ENCODE assay signal across 8 cellular contexts in the genomic region with DNA sequence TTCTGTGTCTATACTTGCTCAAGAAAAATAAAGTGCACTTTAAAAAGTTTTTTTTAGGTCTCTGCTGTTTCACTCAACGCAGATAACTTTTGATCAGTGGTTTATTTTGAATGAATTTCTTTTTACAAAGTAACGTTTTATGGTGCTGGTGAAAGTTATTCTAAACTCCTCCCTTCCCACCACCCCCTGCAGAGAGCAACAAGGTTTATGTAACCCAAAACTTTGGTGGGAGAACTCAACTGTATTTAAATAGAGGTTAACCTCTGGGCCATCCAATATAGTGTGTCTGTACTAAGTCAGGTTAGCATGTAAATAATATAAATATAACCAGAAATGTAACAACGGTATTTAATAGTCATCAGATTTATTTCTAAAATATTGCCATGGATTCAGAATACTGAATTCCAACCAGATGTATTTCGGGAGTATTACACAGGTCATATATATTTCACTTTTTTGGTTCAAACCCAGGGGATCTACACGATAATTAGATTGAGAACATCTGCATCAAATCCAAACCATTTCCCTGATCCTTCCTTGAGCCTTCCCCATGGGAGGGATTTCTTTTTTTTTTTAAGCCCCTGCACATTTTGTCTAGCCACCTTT. TPM values are rescaled to one million over a fixed set of nuclear protein-coding genes. Genes with fewer than 3 reads are reported as not detected.
DNase-seq lines count a peak whose midpoint lies in the region; ATAC-seq, FAIRE-seq and TF ChIP-seq lines count a peak whose summit lies in the region.

No MANE protein-coding gene starts in this region.

- FAIRE-seq in A549 (lab: Jason Lieb, UNC) (no peak), H54 (lab: Jason Lieb, UNC) (no peak)

- TF ChIP-seq RAD21 in A549 (conservative IDR thresholded peaks at IDR 0.05 in 1 of 2, IDR thresholded peaks at IDR 0.05 in 1 of 2): no peak

- H3K9ac ChIP-seq in mucosa of rectum (ENCODE audit: low read depth in 1 of 2, low read length in 2 of 2): peak overlapping the region; percentile 58 to 87

- 20% methylated on average over 5 of the region's 5 CpGs for WGBS in A549 (ENCODE audit: missing lambda C conversion rate)

- ATAC-seq in A549: no peak
- no peak for ATAC-seq in activated naive CD8-positive, alpha-beta T cell treated with anti-CD3 and anti-CD28 coated beads, Interleukin-2, amount 50 U/mL, for 24 hours

- H3K4me1 ChIP-seq in A549: peaks cover 15% of the 10 kb centered on the region; the same call in 2 of the 3 replicates
- H3K4me1 ChIP-seq in mucosa of rectum (ENCODE audit: control insufficient read depth in 2 of 2, insufficient read depth in 2 of 2, low read length in 2 of 2): peaks cover 10% of the 10 kb centered on the region in 2 donors

- H3K4me3 Mint-ChIP-seq in activated naive CD8-positive, alpha-beta T cell treated with anti-CD3 and anti-CD28 coated beads, Interleukin-2, amount 50 U/mL, for 24 hours: peak overlapping the region; percentile 53

- CTCF ChIA-PET in A549 (lab: Yijun Ruan, JAX): interaction anchor here (1.0 to 1.6 kb wide), 16 partner anchors 8 to 460 kb away, joined by 3 to 10 read pairs (median 5); no protein-coding TSS in a partner anchor
- CTCF ChIA-PET in HEK293T (lab: Yijun Ruan, JAX): interaction anchor here (0.6 to 1.6 kb wide), 3 partner anchors 20 to 70 kb away, joined by 3 to 4 read pairs (median 4); no protein-coding TSS in a partner anchor

- H3K27ac ChIP-seq in A549 (peak overlapping the region; percentile 99 to 100), mucosa of rectum (ENCODE audit: low read depth in 2 of 2, low read length in 2 of 2) (no peak overlapping the region)

- no peaks in the 10 kb centered on the region for H3K9me3 Mint-ChIP-seq in activated naive CD8-positive, alpha-beta T cell treated with anti-CD3 and anti-CD28 coated beads, Interleukin-2, amount 50 U/mL, for 24 hours

- no peak for DNase-seq in A549 (ENCODE audit: low read depth in 1 of 2, low spot score in 1 of 2)
- DNase-seq in HEK293T (ENCODE audit: extremely low spot score): no peak
- no peak for DNase-seq in activated naive CD8-positive, alpha-beta T cell treated with anti-CD3 and anti-CD28 coated beads, Interleukin-2, amount 50 U/mL, for 24 hours
- DNase-seq in DMS153 treated with DMSO at 0.1 percent for 48 hours (lab: John Stamatoyannopoulos, UW; ENCODE audit: unreplicated experiment): no peak
- DNase-seq in H54 (ENCODE audit: insufficient read length, low spot score): no peak
- no peak for DNase-seq in AML-193 (lab: John Stamatoyannopoulos, UW)
- DNase-seq in hippocampal formation (lab: John Stamatoyannopoulos, UW): no peak

- no peak for TF ChIP-seq EP300 in A549 (IDR thresholded peaks at IDR 0.05)

- POLR2A ChIA-PET in A549 (lab: Yijun Ruan, JAX) (interaction anchor here (0.6 to 1.2 kb wide), 2 partner anchors 70 to 270 kb away, joined by 3 to 4 read pairs; no protein-coding TSS in a partner anchor), HEK293T (lab: Yijun Ruan, JAX) (interaction anchor here (1.6 kb wide), 1 partner anchor 70 kb away, joined by 6 read pairs; no protein-coding TSS in a partner anchor)

- no peaks in the 10 kb centered on the region for H3K9me3 ChIP-seq in A549
- no peaks in the 10 kb centered on the region for H3K9me3 ChIP-seq in mucosa of rectum (ENCODE audit: control insufficient read depth in 2 of 2, low read length in 2 of 2)

- H3K4me2 ChIP-seq in A549: peak overlapping the region; percentile 97

- TF ChIP-seq CTCF in A549 (IDR thresholded peaks at IDR 0.05): no peak

- H3K36me3 ChIP-seq in mucosa of rectum (ENCODE audit: control insufficient read depth in 2 of 2, insufficient read depth in 2 of 2, low read length in 2 of 2): no peaks in the 10 kb centered on the region

- H3K36me3 Mint-ChIP-seq in activated naive CD8-positive, alpha-beta T cell treated with anti-CD3 and anti-CD28 coated beads, Interleukin-2, amount 50 U/mL, for 24 hours (ENCODE audit: low read depth): no peaks in the 10 kb centered on the region

- peak overlapping the region; percentile 22 for H3K27ac Mint-ChIP-seq in activated naive CD8-positive, alpha-beta T cell treated with anti-CD3 and anti-CD28 coated beads, Interleukin-2, amount 50 U/mL, for 24 hours

- peaks cover 22% of the 10 kb centered on the region for H3K4me1 Mint-ChIP-seq in activated naive CD8-positive, alpha-beta T cell treated with anti-CD3 and anti-CD28 coated beads, Interleukin-2, amount 50 U/mL, for 24 hours

- H3K27me3 Mint-ChIP-seq in activated naive CD8-positive, alpha-beta T cell treated with anti-CD3 and anti-CD28 coated beads, Interleukin-2, amount 50 U/mL, for 24 hours: no peaks in the 10 kb centered on the region

- H3K27me3 ChIP-seq in mucosa of rectum (ENCODE audit: control insufficient read depth in 2 of 2, insufficient read depth in 2 of 2, low read length in 2 of 2): no peaks in the 10 kb centered on the region

- H3K4me3 ChIP-seq in A549 (peak overlapping the region; percentile 92), mucosa of rectum (ENCODE audit: low read length in 2 of 2) (peak overlapping the region; percentile 78 to 89)

- no peak for TF ChIP-seq POLR2A in A549 (IDR thresholded peaks at IDR 0.05; ENCODE audit: low read length)
- no peak for TF ChIP-seq POLR2A in H54 (IDR thresholded peaks at IDR 0.05; ENCODE audit: low read depth, low read length)

TF ChIP-seq in A549, 52 proteins besides CTCF, POLR2A, EP300 and RAD21:
- TF ChIP-seq TP53 (CRISPR knock-in tag; IDR thresholded peaks at IDR 0.05) (no peak), FOSB (CRISPR knock-in tag; IDR thresholded peaks at IDR 0.05) (no peak), RFX5 (IDR thresholded peaks at IDR 0.05) (no peak), ZFP36 (IDR thresholded peaks at IDR 0.05; ENCODE audit: borderline replicate concordance, partially characterized antibody) (no peak), MAFK (IDR thresholded peaks at IDR 0.05; ENCODE audit: partially characterized antibody) (no peak), JUNB (IDR thresholded peaks at IDR 0.05) (no peak), KDM5A (IDR thresholded peaks at IDR 0.05) (no peak), HEYL (CRISPR knock-in tag; IDR thresholded peaks at IDR 0.05) (no peak), NPAS2 (CRISPR knock-in tag; IDR thresholded peaks at IDR 0.05; ENCODE audit: borderline replicate concordance) (no peak), RCOR1 (IDR thresholded peaks at IDR 0.05; ENCODE audit: low read depth, low read length) (no peak), ZC3H11A (IDR thresholded peaks at IDR 0.05) (no peak), MAZ (IDR thresholded peaks at IDR 0.05; ENCODE audit: borderline replicate concordance, low read depth, low read length) (no peak), ZNF302 (CRISPR knock-in tag; IDR thresholded peaks at IDR 0.05) (no peak), TFCP2L1 (CRISPR knock-in tag; IDR thresholded peaks at IDR 0.05) (no peak)
- TF ChIP-seq, protein P1, sequence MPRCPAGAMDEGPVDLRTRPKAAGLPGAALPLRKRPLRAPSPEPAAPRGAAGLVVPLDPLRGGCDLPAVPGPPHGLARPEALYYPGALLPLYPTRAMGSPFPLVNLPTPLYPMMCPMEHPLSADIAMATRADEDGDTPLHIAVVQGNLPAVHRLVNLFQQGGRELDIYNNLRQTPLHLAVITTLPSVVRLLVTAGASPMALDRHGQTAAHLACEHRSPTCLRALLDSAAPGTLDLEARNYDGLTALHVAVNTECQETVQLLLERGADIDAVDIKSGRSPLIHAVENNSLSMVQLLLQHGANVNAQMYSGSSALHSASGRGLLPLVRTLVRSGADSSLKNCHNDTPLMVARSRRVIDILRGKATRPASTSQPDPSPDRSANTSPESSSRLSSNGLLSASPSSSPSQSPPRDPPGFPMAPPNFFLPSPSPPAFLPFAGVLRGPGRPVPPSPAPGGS (IDR thresholded peaks at IDR 0.05): no peak

TF ChIP-seq in HEK293T, 16 proteins besides CTCF, POLR2A, EP300 and RAD21:
- TF ChIP-seq ELF4 (IDR thresholded peaks at IDR 0.05) (no peak), L3MBTL2 (conservative IDR thresholded peaks at IDR 0.05) (0 out of 2 replicates have a peak, but pooled peaks have one; percentile 21)
TF ChIP-seq in HEK293T: peak in this region for 1.

RNA-seq across cellular contexts. Expression of a gene that starts 3.9 kb away (rescaled TPM):
- polyA plus RNA-seq in A549 (2011; rRNA removed) (32.7 and 34.9 TPM in 2 replicates), A549 (2017; fragmentation: RNase III; extraction: RNeasy Plus Mini Kit Qiagen cat#74134 plus additional on column Dnase treatment) (32.5 to 35.3 TPM (median 33.4 TPM) in 3 replicates)
- 37.6 and 46.3 TPM in 2 replicates for polyA plus RNA-seq in A549 (2012; cell fraction: cytosol; rRNA removed)
- polyA plus RNA-seq in A549 (2012; cell fraction: nucleus; rRNA removed): 33.9 and 40.4 TPM in 2 replicates
- polyA minus RNA-seq in A549 (2011; rRNA and poly(A)+ RNA removed): 40.4 and 47.0 TPM in 2 replicates

Comparison
In these comparisons a context has a peak if more than half of its experiments do, and no peak if none do; other contexts are left out.
1. H3K27ac ChIP-seq: peak in A549 (2 of 2); none in mucosa of rectum (0 of 2).